8 cellular contexts compared by ENCODE assay signal in genomic region chr6:125812394-125813231, GRCh38. TPM values are rescaled to one million over a fixed set of nuclear protein-coding genes. Genes with fewer than 3 reads are reported as not detected.
DNase-seq lines count a peak whose midpoint lies in the region; ATAC-seq and TF ChIP-seq lines count a peak whose summit lies in the region.

No MANE protein-coding gene starts in this region.

- no peak for ATAC-seq in mucosa of descending colon

- H3K4me3 ChIP-seq in AG09309 (ENCODE audit: control insufficient read depth, low read depth, low read length) (peak overlapping the region; percentile 14), mucosa of descending colon (no peak overlapping the region)

- peak; percentile 86 for DNase-seq in AG09309 (ENCODE audit: low read depth)
- DNase-seq in NCI-H1694 (lab: John Stamatoyannopoulos, UW), result peak; percentile 13
- DNase-seq in chondrocyte (ENCODE audit: low spot score), result no peak
- DNase-seq in mesothelial cell of epicardium (ENCODE audit: low spot score in 2 of 2, unreplicated experiment in 2 of 2), result no peak
- no peak for DNase-seq in NCI-H2227 (lab: John Stamatoyannopoulos, UW; ENCODE audit: unreplicated experiment)
- no peak for DNase-seq in NCI-H345 treated with DMSO at 0.1 percent for 48 hours (lab: John Stamatoyannopoulos, UW; ENCODE audit: unreplicated experiment)
- DNase-seq in mucosa of descending colon, result no peak
- no peak for DNase-seq in GM10248 (ENCODE audit: extremely low spot score)

- TF ChIP-seq CTCF in AG09309 (IDR thresholded peaks at IDR 0.05; ENCODE audit: control insufficient read depth, insufficient read depth, low read depth, low read length, missing control alignments) (no peak), chondrocyte (IDR thresholded peaks at IDR 0.05) (no peak), mesothelial cell of epicardium (IDR thresholded peaks at IDR 0.05; ENCODE audit: unreplicated experiment) (no peak), mucosa of descending colon (IDR thresholded peaks at IDR 0.05) (no peak), GM10248 (IDR thresholded peaks at IDR 0.05; ENCODE audit: control extremely low read depth, extremely low read depth, low read depth, missing control alignments) (no peak)

- intact Hi-C loops in mucosa of descending colon (cut with DNase I, micrococcal nuclease), result no loop called here

- H3K4me1 ChIP-seq in mucosa of descending colon (ENCODE audit: low read depth), result no peaks in the 10 kb centered on the region

- H3K4me3 Mint-ChIP-seq in chondrocyte (ENCODE audit: unreplicated experiment), result peak overlapping the region; percentile 40
- peak overlapping the region; percentile 5 for H3K4me3 Mint-ChIP-seq in mesothelial cell of epicardium

- H3K9me3 Mint-ChIP-seq in chondrocyte (ENCODE audit: low read depth) (no peaks in the 10 kb centered on the region), mesothelial cell of epicardium (no peaks in the 10 kb centered on the region)

- H3K27me3 Mint-ChIP-seq in chondrocyte (ENCODE audit: low read depth) (no peaks in the 10 kb centered on the region), mesothelial cell of epicardium (ENCODE audit: low read depth) (no peaks in the 10 kb centered on the region)

- H3K36me3 ChIP-seq in mucosa of descending colon (ENCODE audit: low read depth), result no peaks in the 10 kb centered on the region

- H3K9me3 ChIP-seq in mucosa of descending colon, result no peaks in the 10 kb centered on the region

- CTCF ChIA-PET in GM10248 (lab: Yijun Ruan, JAX), result interaction anchor here (15.7 kb wide), 1 partner anchor 19 kb away, joined by 143 read pairs; the partner anchor contains the start of gene NCOA7

- H3K27ac Mint-ChIP-seq in chondrocyte (ENCODE audit: unreplicated experiment) (peak overlapping the region; percentile 96), mesothelial cell of epicardium (peak overlapping the region; percentile 94)

- POLR2A ChIA-PET in GM10248 (lab: Yijun Ruan, JAX), result interaction anchor here (0.6 kb wide), 1 partner anchor 1454 kb away, joined by 5 read pairs; the partner anchor contains the start of gene RNF146

- H3K4me1 Mint-ChIP-seq in chondrocyte (ENCODE audit: low read depth), result peaks cover 68% of the 10 kb centered on the region
- peaks cover 69% of the 10 kb centered on the region for H3K4me1 Mint-ChIP-seq in mesothelial cell of epicardium

- H3K36me3 Mint-ChIP-seq in chondrocyte (ENCODE audit: low read depth) (peaks cover 6% of the 10 kb centered on the region), mesothelial cell of epicardium (no peaks in the 10 kb centered on the region)

RNA-seq across cellular contexts. Expression of gene NCOA7, which starts 21.9 kb away (rescaled TPM):
- total RNA-seq in chondrocyte, result 49.6 to 80.7 TPM (median 74.9 TPM) in 3 replicates
- total RNA-seq in mesothelial cell of epicardium, result 43.5 to 52.4 TPM (median 45.7 TPM) in 3 replicates
- 10 to 100 TPM; 28.9 to 54.0 (median 49.6) TPM for total RNA-seq in mucosa of descending colon

Comparison
In these comparisons a context has a peak if more than half of its experiments do, and no peak if none do; other contexts are left out.
1. DNase-seq: peak in AG09309 (single experiment) and NCI-H1694 (single experiment); none in chondrocyte (single experiment), mesothelial cell of epicardium (0 of 2), NCI-H2227 (single experiment), NCI-H345 treated with DMSO at 0.1 percent for 48 hours (single experiment), mucosa of descending colon (0 of 3) and GM10248 (single experiment).